ENCODE assay signal across 8 cellular contexts in genomic region chr1:213122514-213122929, GRCh38.
A peak's percentile ranks its signal among the peaks of the same experiment; 100 is the strongest.
DNase-seq lines count a peak whose midpoint lies in the region; ATAC-seq and TF ChIP-seq lines count a peak whose summit lies in the region.

No MANE protein-coding gene starts in this region.

- H3K27ac ChIP-seq in left ventricle myocardium inferior (replicated peaks) (no peak overlapping the region), right atrium auricular region (no peak overlapping the region), body of pancreas (no peak overlapping the region)

- H3K36me3 ChIP-seq in left ventricle myocardium inferior (no peaks in the 10 kb centered on the region), right atrium auricular region (no peaks in the 10 kb centered on the region), body of pancreas (replicated peaks in 1 of 2; ENCODE audit: insufficient read depth in 1 of 2, low read depth in 2 of 2) (no peaks in the 10 kb centered on the region)

- H3K4me1 ChIP-seq in left ventricle myocardium inferior = peaks cover 12% of the 10 kb centered on the region
- peaks cover 0 to 5% of the 10 kb centered on the region in 2 donors for H3K4me1 ChIP-seq in right atrium auricular region
- H3K4me1 ChIP-seq in body of pancreas = peaks cover 15% of the 10 kb centered on the region

- ATAC-seq in body of pancreas (no peak), GM21529 (IDR thresholded peaks at IDR 0.05; ENCODE audit: unreplicated experiment) (no peak)

- H3K9me3 ChIP-seq in left ventricle myocardium inferior (replicated peaks) (no peaks in the 10 kb centered on the region), right atrium auricular region (no peaks in the 10 kb centered on the region), body of pancreas (no peaks in the 10 kb centered on the region)

- no peaks in the 10 kb centered on the region for H3K27me3 ChIP-seq in left ventricle myocardium inferior (ENCODE audit: low read depth)
- no peaks in the 10 kb centered on the region for H3K27me3 ChIP-seq in right atrium auricular region
- H3K27me3 ChIP-seq in body of pancreas = no peaks in the 10 kb centered on the region

- TF ChIP-seq CTCF in left ventricle myocardium inferior (IDR thresholded peaks at IDR 0.05; ENCODE audit: borderline replicate concordance) (peak; percentile 65), right atrium auricular region (IDR thresholded peaks at IDR 0.05) (peak in 1 of 2 donors; percentile 74), body of pancreas (IDR thresholded peaks at IDR 0.05) (peak; percentile 22 to 73 (median 50))

- intact Hi-C loops in left ventricle myocardium inferior (cut with micrococcal nuclease) (no loop called here), body of pancreas (cut with DNase I) (no loop called here)

- DNase-seq in left ventricle myocardium inferior = no peak
- no peak for DNase-seq in right atrium auricular region (ENCODE audit: low spot score)
- DNase-seq in NCI-H2227 (lab: John Stamatoyannopoulos, UW; ENCODE audit: unreplicated experiment) = peak; percentile 60
- no peak for DNase-seq in body of pancreas
- DNase-seq in medulla oblongata (ENCODE audit: extremely low spot score) = peak; percentile 75
- no peak for DNase-seq in activated CD4-positive, CD25-positive, alpha-beta regulatory T cell treated with anti-CD3 and anti-CD28 coated beads, Interleukin-2, amount 50 U/mL, for 72 hours
- DNase-seq in epidermal melanocyte (ENCODE audit: insufficient read length, low spot score) = no peak

- H3K4me3 ChIP-seq in left ventricle myocardium inferior (no peak overlapping the region), right atrium auricular region (no peak overlapping the region), body of pancreas (no peak overlapping the region)

- no peak for TF ChIP-seq POLR2A in body of pancreas (IDR thresholded peaks at IDR 0.05)

Comparison
In these comparisons a context has a peak if more than half of its experiments do, and no peak if none do; other contexts are left out.
1. DNase-seq: peak in NCI-H2227 (single experiment) and medulla oblongata (single experiment); none in left ventricle myocardium inferior (single experiment), right atrium auricular region (single experiment), body of pancreas (0 of 4), activated CD4-positive, CD25-positive, alpha-beta regulatory T cell treated with anti-CD3 and anti-CD28 coated beads, Interleukin-2, amount 50 U/mL, for 72 hours (single experiment) and epidermal melanocyte (single experiment).